In the genomic region with DNA sequence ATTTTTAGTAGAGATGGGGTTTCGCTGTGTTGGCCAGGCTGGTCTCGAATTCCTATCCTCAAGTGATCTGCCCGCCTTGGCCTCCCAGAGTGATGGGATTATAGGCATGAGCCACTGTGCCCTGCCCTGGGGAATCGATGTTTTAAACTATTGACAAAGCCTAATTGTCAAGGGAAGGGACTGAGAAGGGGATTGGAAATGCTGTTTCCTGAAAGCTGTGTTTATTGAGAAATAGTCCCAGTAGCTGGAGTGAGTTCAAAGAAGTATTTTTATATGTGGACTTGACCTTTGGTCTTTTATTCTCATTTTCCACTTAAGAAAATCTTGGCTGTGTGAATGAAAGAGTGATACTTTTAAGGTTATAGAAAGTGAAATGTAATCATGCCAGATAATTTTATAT, we compare ENCODE assay signal across 22 cellular contexts. TPM values are rescaled to one million over a fixed set of nuclear protein-coding genes. Genes with fewer than 3 reads are reported as not detected.
DNase-seq lines count a peak whose midpoint lies in the region; ATAC-seq and TF ChIP-seq lines count a peak whose summit lies in the region.
"Had no signal": no experiment of that assay in that cellular context is flagged by ENCODE, and none has a peak within 500 bp of the region (broad histone marks: within the 10 kb centered on the region; RNA-seq: fewer than 3 reads in every experiment).

No MANE protein-coding gene starts in this region.

- H3K9ac ChIP-seq in skeletal muscle tissue (ENCODE audit: low read depth in 1 of 3, low read length in 3 of 3) = no peak overlapping the region

- intact Hi-C loops in left colon (cut with DNase I, micrococcal nuclease) = no loop called here

- no peaks in the 10 kb centered on the region for H3K9me3 ChIP-seq in skeletal muscle tissue (ENCODE audit: control insufficient read depth in 3 of 3, low read length in 3 of 3)
- H3K9me3 ChIP-seq: esophagus squamous epithelium, right atrium auricular region had no signal

- ATAC-seq in left colon = peak; percentile 75
- ATAC-seq in GM19328 (IDR thresholded peaks at IDR 0.05; ENCODE audit: unreplicated experiment) = no peak
- no peak for ATAC-seq in HG03045 (IDR thresholded peaks at IDR 0.05; ENCODE audit: unreplicated experiment)
- ATAC-seq: activated CD8-positive, alpha-beta T cell treated with anti-CD3 and anti-CD28 coated beads for 36 hours had no signal

- peak overlapping the region in 4 of 5 experiments; percentile 58 to 89 (median 79) for H3K27ac Mint-ChIP-seq in brain
- H3K27ac Mint-ChIP-seq: activated CD8-positive, alpha-beta T cell treated with anti-CD3 and anti-CD28 coated beads for 36 hours; activated T-helper 1 cell treated with anti-CD3 and anti-CD28 coated beads, Interleukin-12 subunit alpha, Interleukin-12 subunit beta, Interleukin-2, Interleukin-4 antibody, amounts not matched to agents 30 ng/mL and 10 ng/mL and 1 ng/mL, durations not matched to agents 14 hours and 24 hours and 36 hours; nephron progenitor cell had no signal

- peak; percentile 35 for DNase-seq in HuH-7 (ENCODE audit: low spot score)
- DNase-seq in left colon = no peak
- no peak for DNase-seq in NCI-H128 (lab: John Stamatoyannopoulos, UW; ENCODE audit: unreplicated experiment)
- no peak for DNase-seq in DMS114 treated with DMSO at 0.1 percent for 48 hours (lab: John Stamatoyannopoulos, UW; ENCODE audit: unreplicated experiment)
- DNase-seq: activated CD8-positive, alpha-beta T cell treated with anti-CD3 and anti-CD28 coated beads for 36 hours; amniotic stem cell; C1 segment of cervical spinal cord; cortex of kidney; DMS79; esophagus squamous epithelium; NCI-H187; NCI-H748 treated with DMSO at 0.1 percent for 48 hours; nephron progenitor cell; stimulated activated CD4-positive, alpha-beta T cell treated with anti-CD3 and anti-CD28 coated beads, Interleukin-1b, Interleukin-23, amount 100 ng/mL, for 48 hours; SW 1271 had no signal

- H3K36me3 ChIP-seq in skeletal muscle tissue (ENCODE audit: control insufficient read depth in 3 of 3, insufficient read depth in 3 of 3, low read length in 3 of 3) = peaks cover 16 to 33% (median 22%) of the 10 kb centered on the region in 3 donors

- no peak overlapping the region for H3K4me3 ChIP-seq in skeletal muscle tissue (ENCODE audit: low read length in 3 of 3)
- H3K4me3 ChIP-seq: esophagus squamous epithelium, right atrium auricular region had no signal

- H3K4me1 Mint-ChIP-seq in brain = peaks cover 38% of the 10 kb centered on the region

- H3K27me3 ChIP-seq in skeletal muscle tissue (ENCODE audit: control insufficient read depth in 3 of 3, insufficient read depth in 3 of 3, low read length in 3 of 3) = no peaks in the 10 kb centered on the region
- H3K27me3 ChIP-seq: esophagus squamous epithelium, right atrium auricular region had no signal

- TF ChIP-seq CTCF in brain (conservative IDR thresholded peaks at IDR 0.05) = no peak

- no peaks in the 10 kb centered on the region for H3K27me3 Mint-ChIP-seq in brain
- H3K27me3 Mint-ChIP-seq: activated CD8-positive, alpha-beta T cell treated with anti-CD3 and anti-CD28 coated beads for 36 hours had no signal

- peak overlapping the region; percentile 20 for H3K27ac ChIP-seq in skeletal muscle tissue (ENCODE audit: low read depth, low read length)
- H3K27ac ChIP-seq: esophagus squamous epithelium, right atrium auricular region, VCaP had no signal

- peaks cover 0 to 2% (median 0%) of the 10 kb centered on the region in 5 experiments for H3K9me3 Mint-ChIP-seq in brain
- H3K9me3 Mint-ChIP-seq: activated CD8-positive, alpha-beta T cell treated with anti-CD3 and anti-CD28 coated beads for 36 hours; activated T-helper 1 cell treated with anti-CD3 and anti-CD28 coated beads, Interleukin-12 subunit alpha, Interleukin-12 subunit beta, Interleukin-2, Interleukin-4 antibody, amounts not matched to agents 30 ng/mL and 10 ng/mL and 1 ng/mL, durations not matched to agents 14 hours and 24 hours and 36 hours; nephron progenitor cell had no signal

- H3K36me3 Mint-ChIP-seq in brain = peaks cover 69% of the 10 kb centered on the region

- H3K4me1 ChIP-seq in skeletal muscle tissue (ENCODE audit: control insufficient read depth in 3 of 3, insufficient read depth in 3 of 3, low read length in 3 of 3) = peaks cover 17 to 40% (median 26%) of the 10 kb centered on the region in 3 donors

- H3K4me3 Mint-ChIP-seq in brain = no peak overlapping the region
- H3K4me3 Mint-ChIP-seq: activated CD8-positive, alpha-beta T cell treated with anti-CD3 and anti-CD28 coated beads for 36 hours; activated T-helper 1 cell treated with anti-CD3 and anti-CD28 coated beads, Interleukin-12 subunit alpha, Interleukin-12 subunit beta, Interleukin-2, Interleukin-4 antibody, amounts not matched to agents 30 ng/mL and 10 ng/mL and 1 ng/mL, durations not matched to agents 14 hours and 24 hours and 36 hours; nephron progenitor cell had no signal

RNA-seq across cellular contexts. Expression of gene KIF1B, which starts 47.5 kb away (rescaled TPM):
- 87.7 TPM for polyA plus RNA-seq in brain (ENCODE audit: insufficient read depth, low read depth, low replicate concordance)
- total RNA-seq in left colon (10 to 100 TPM; 44.6 to 45.3 TPM), skeletal muscle tissue (127 TPM)
